ENCODE assay signal across 28 cellular contexts in genomic region chr18:27033722-27034121, GRCh38.
"Had no signal": no experiment of that assay in that cellular context is flagged by ENCODE, and none has a peak within 500 bp of the region (broad histone marks: within the 10 kb centered on the region; RNA-seq: fewer than 3 reads in every experiment).

No MANE protein-coding gene starts in this region.

- H3K9me3 ChIP-seq: ovary, psoas muscle, right lobe of liver, sigmoid colon, stomach, thoracic aorta, thyroid gland, tibial nerve, upper lobe of left lung had no signal

- H3K4me3 Mint-ChIP-seq: naive thymus-derived CD4-positive, alpha-beta T cell; natural killer cell; nephron; neural crest cell; stimulated activated effector memory CD8-positive, alpha-beta T cell treated with anti-CD3 and anti-CD28 coated beads, Interleukin-12 subunit alpha, Interleukin-12 subunit beta, amount 100 ng/mL, for 72 hours; stimulated activated naive B cell treated with anti-CD40 and anti-IgM and Interleukin-4, amounts not matched to agents 10 μg/mL and 1 μg/mL and 100 μg/mL, for 72 hours; stimulated activated naive CD8-positive, alpha-beta T cell treated with anti-CD3 and anti-CD28 coated beads, Interleukin-15, Interleukin-2, amounts not matched to agents 100 ng/mL and 50 ng/mL, for 24 hours had no signal

- H3K4me1 Mint-ChIP-seq: naive thymus-derived CD4-positive, alpha-beta T cell; natural killer cell; nephron; stimulated activated effector memory CD8-positive, alpha-beta T cell treated with anti-CD3 and anti-CD28 coated beads, Interleukin-12 subunit alpha, Interleukin-12 subunit beta, amount 100 ng/mL, for 72 hours; stimulated activated naive B cell treated with anti-CD40 and anti-IgM and Interleukin-4, amounts not matched to agents 10 μg/mL and 1 μg/mL and 100 μg/mL, for 72 hours had no signal

- H3K9ac ChIP-seq: parathyroid adenoma had no signal

- H3K4me3 ChIP-seq: ovary, psoas muscle, right lobe of liver, sigmoid colon, stomach, thoracic aorta, thyroid gland, tibial nerve, upper lobe of left lung had no signal

- H3K36me3 Mint-ChIP-seq: naive thymus-derived CD4-positive, alpha-beta T cell; natural killer cell; stimulated activated effector memory CD8-positive, alpha-beta T cell treated with anti-CD3 and anti-CD28 coated beads, Interleukin-12 subunit alpha, Interleukin-12 subunit beta, amount 100 ng/mL, for 72 hours; stimulated activated naive B cell treated with anti-CD40 and anti-IgM and Interleukin-4, amounts not matched to agents 10 μg/mL and 1 μg/mL and 100 μg/mL, for 72 hours had no signal

- H3K27ac ChIP-seq: ovary, parathyroid adenoma, psoas muscle, right lobe of liver, sigmoid colon, stomach, thoracic aorta, thyroid gland, tibial nerve, upper lobe of left lung had no signal

- H3K9me3 Mint-ChIP-seq: nephron; neural crest cell; stimulated activated naive CD8-positive, alpha-beta T cell treated with anti-CD3 and anti-CD28 coated beads, Interleukin-15, Interleukin-2, amounts not matched to agents 100 ng/mL and 50 ng/mL, for 24 hours had no signal

- H3K27ac Mint-ChIP-seq: naive thymus-derived CD4-positive, alpha-beta T cell; natural killer cell; nephron; progenitor cell of endocrine pancreas; stimulated activated effector memory CD8-positive, alpha-beta T cell treated with anti-CD3 and anti-CD28 coated beads, Interleukin-12 subunit alpha, Interleukin-12 subunit beta, amount 100 ng/mL, for 72 hours; stimulated activated naive B cell treated with anti-CD40 and anti-IgM and Interleukin-4, amounts not matched to agents 10 μg/mL and 1 μg/mL and 100 μg/mL, for 72 hours; stimulated activated naive CD8-positive, alpha-beta T cell treated with anti-CD3 and anti-CD28 coated beads, Interleukin-15, Interleukin-2, amounts not matched to agents 100 ng/mL and 50 ng/mL, for 24 hours had no signal

- H3K36me3 ChIP-seq: ovary, right lobe of liver, sigmoid colon, stomach, thoracic aorta, thyroid gland, tibial nerve, upper lobe of left lung had no signal

- H3K27me3 Mint-ChIP-seq: progenitor cell of endocrine pancreas; stimulated activated naive B cell treated with anti-CD40 and anti-IgM and Interleukin-4, amounts not matched to agents 10 μg/mL and 1 μg/mL and 100 μg/mL, for 72 hours; stimulated activated naive CD8-positive, alpha-beta T cell treated with anti-CD3 and anti-CD28 coated beads, Interleukin-15, Interleukin-2, amounts not matched to agents 100 ng/mL and 50 ng/mL, for 24 hours had no signal

- H3K79me2 ChIP-seq: parathyroid adenoma had no signal

- H2AFZ ChIP-seq: parathyroid adenoma had no signal

- H3K4me1 ChIP-seq: parathyroid adenoma, psoas muscle, right lobe of liver, sigmoid colon, stomach, thyroid gland, tibial nerve, upper lobe of left lung had no signal

- ATAC-seq: naive thymus-derived CD4-positive, alpha-beta T cell; natural killer cell; psoas muscle; right cardiac atrium; right lobe of liver; stimulated activated effector memory CD8-positive, alpha-beta T cell treated with anti-CD3 and anti-CD28 coated beads, Interleukin-12 subunit alpha, Interleukin-12 subunit beta, amount 100 ng/mL, for 72 hours; stimulated activated naive B cell treated with anti-CD40 and anti-IgM and Interleukin-4, amounts not matched to agents 10 μg/mL and 1 μg/mL and 100 μg/mL, for 72 hours had no signal

- H3K27me3 ChIP-seq: ovary, right lobe of liver, sigmoid colon, stomach, thyroid gland, tibial nerve, upper lobe of left lung had no signal

- DNase-seq: naive thymus-derived CD4-positive, alpha-beta T cell; natural killer cell; occipital lobe; ovary; posterior cingulate gyrus; psoas muscle; right cardiac atrium; right lobe of liver; sigmoid colon; small intestine; stimulated activated CD4-positive, alpha-beta T cell treated with anti-CD3 and anti-CD28 coated beads, Interleukin-15, amount 100 ng/mL, for 24 hours; stimulated activated CD4-positive, alpha-beta T cell treated with anti-CD3 and anti-CD28 coated beads, Interleukin-2, amount 100 ng/mL, for 24 hours; stimulated activated CD4-positive, alpha-beta T cell treated with anti-CD3 and anti-CD28 coated beads, Interleukin-2, amount 100 ng/mL, for 48 hours; stimulated activated CD4-positive, alpha-beta T cell treated with anti-CD3 and anti-CD28 coated beads, Interleukin-4, amount 100 ng/mL, for 24 hours; stimulated activated naive B cell treated with anti-CD40 and anti-IgM and Interleukin-4, amounts not matched to agents 10 μg/mL and 1 μg/mL and 100 μg/mL, for 72 hours; stimulated activated naive CD4-positive, alpha-beta T cell treated with Interleukin-2 at 50 U/mL for 16 hours; stomach; thyroid gland; trophoblast cell; upper lobe of left lung had no signal
